In the genomic region with DNA sequence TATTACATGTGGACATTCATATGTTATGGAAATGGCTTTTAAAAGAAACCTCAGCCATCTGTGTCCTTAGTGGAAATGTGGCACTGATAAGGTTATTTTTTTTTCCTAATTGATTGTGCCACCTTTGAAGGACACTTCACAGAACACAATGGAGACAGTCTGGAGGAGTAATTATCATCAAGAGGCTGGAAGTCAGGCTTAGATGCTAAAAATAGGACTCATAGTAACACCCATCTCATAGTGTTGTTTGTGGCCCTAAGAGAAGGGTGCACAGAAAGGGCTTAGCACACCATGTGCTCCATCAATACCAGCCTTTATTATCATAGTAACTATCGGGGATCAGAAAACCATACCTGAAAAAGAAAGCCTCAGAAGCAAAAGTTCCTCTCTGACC, we compare ENCODE assay signal across 32 cellular contexts. TPM values are rescaled to one million over a fixed set of nuclear protein-coding genes. Genes with fewer than 3 reads are reported as not detected.
DNase-seq lines count a peak whose midpoint lies in the region; ATAC-seq, FAIRE-seq and TF ChIP-seq lines count a peak whose summit lies in the region.
"Had no signal": no experiment of that assay in that cellular context is flagged by ENCODE, and none has a peak within 500 bp of the region (broad histone marks: within the 10 kb centered on the region; RNA-seq: fewer than 3 reads in every experiment).

No MANE protein-coding gene starts in this region.

- H3K4me3 Mint-ChIP-seq in astrocyte (ENCODE audit: unreplicated experiment), result no peak overlapping the region
- H3K4me3 Mint-ChIP-seq: activated T-cell treated with anti-CD3 and anti-CD28 coated beads, Interleukin-2, amount 50 U/mL, for 4 hours had no signal

- intact Hi-C loops in Right ventricle myocardium superior (cut with DNase I) (no loop called here), cardiac septum (cut with DNase I) (no loop called here)

- WGBS in suprapubic skin, result 79% methylated on average over 1 of the region's 1 CpG

- no peaks in the 10 kb centered on the region for H4K20me1 ChIP-seq in astrocyte (ENCODE audit: insufficient read depth, low read length)
- H4K20me1 ChIP-seq: BLaER1 treated with 17β-estradiol and CSF1 and Interleukin-3, amounts not matched to agents 10 nM and 100 nM had no signal

- H3K27ac ChIP-seq in astrocyte (ENCODE audit: low read depth, low read length) (no peak overlapping the region), suprapubic skin (no peak overlapping the region)
- H3K27ac ChIP-seq: BLaER1 treated with 17β-estradiol and CSF1 and Interleukin-3, amounts not matched to agents 10 nM and 100 nM; coronary artery; esophagus muscularis mucosa; right lobe of liver; SJSA1; thoracic aorta; uterus had no signal

- no peaks in the 10 kb centered on the region for H3K79me2 ChIP-seq in astrocyte (ENCODE audit: insufficient read depth, low read length)

- no peaks in the 10 kb centered on the region for H3K27me3 ChIP-seq in astrocyte (ENCODE audit: insufficient read depth, low read length)
- H3K27me3 ChIP-seq in suprapubic skin, result no peaks in the 10 kb centered on the region
- H3K27me3 ChIP-seq: BLaER1 treated with 17β-estradiol and CSF1 and Interleukin-3, amounts not matched to agents 10 nM and 100 nM; esophagus muscularis mucosa; right lobe of liver; SJSA1; uterus had no signal

- H3K27ac Mint-ChIP-seq in astrocyte (ENCODE audit: unreplicated experiment), result no peak overlapping the region

- TF ChIP-seq CTCF in astrocyte (IDR thresholded peaks at IDR 0.05; ENCODE audit: insufficient read depth, low read depth, low read length) (no peak), suprapubic skin (IDR thresholded peaks at IDR 0.05) (no peak)

- H3K9me3 Mint-ChIP-seq in astrocyte (ENCODE audit: unreplicated experiment), result no peaks in the 10 kb centered on the region
- H3K9me3 Mint-ChIP-seq: activated T-cell treated with anti-CD3 and anti-CD28 coated beads, Interleukin-2, amount 50 U/mL, for 4 hours had no signal

- H3K36me3 Mint-ChIP-seq in astrocyte (ENCODE audit: low read depth, unreplicated experiment), result peaks cover 21% of the 10 kb centered on the region

- no peaks in the 10 kb centered on the region for H3K9me3 ChIP-seq in astrocyte (ENCODE audit: insufficient read depth, low read depth, low read length)
- no peaks in the 10 kb centered on the region for H3K9me3 ChIP-seq in suprapubic skin
- H3K9me3 ChIP-seq: BLaER1 treated with 17β-estradiol and CSF1 and Interleukin-3, amounts not matched to agents 10 nM and 100 nM; esophagus muscularis mucosa; mucosa of descending colon; right lobe of liver; SJSA1; thoracic aorta; uterus had no signal

- no peak for TF ChIP-seq EP300 in suprapubic skin (IDR thresholded peaks at IDR 0.05)

- peaks cover 2% of the 10 kb centered on the region for H3K36me3 ChIP-seq in astrocyte (ENCODE audit: insufficient read depth, low read length)
- peaks cover 12% of the 10 kb centered on the region for H3K36me3 ChIP-seq in suprapubic skin
- H3K36me3 ChIP-seq: right lobe of liver, thoracic aorta, uterus had no signal

- TF ChIP-seq POLR2A in suprapubic skin (IDR thresholded peaks at IDR 0.05), result no peak

- DNase-seq in Right ventricle myocardium superior, result no peak
- DNase-seq in cardiac septum (ENCODE audit: low spot score), result no peak
- peak; percentile 28 for DNase-seq in NCI-H2107 (lab: John Stamatoyannopoulos, UW)
- DNase-seq in astrocyte (ENCODE audit: low read depth), result no peak
- no peak for DNase-seq in globus pallidus (ENCODE audit: low spot score)
- no peak for DNase-seq in suprapubic skin (ENCODE audit: low spot score in 2 of 2)
- DNase-seq: activated CD4-positive, CD25-positive, alpha-beta regulatory T cell treated with anti-CD3 and anti-CD28 coated beads, Interleukin-2, amount 50 U/mL, for 72 hours; activated naive CD4-positive, alpha-beta T cell; activated T-cell treated with anti-CD3 and anti-CD28 coated beads, Interleukin-2, amount 50 U/mL, for 4 hours; Calu3; H7; mucosa of descending colon; NCI-H146; right lobe of liver; stimulated activated CD4-positive, alpha-beta T cell treated with anti-CD3 and anti-CD28 coated beads, Interleukin-12 subunit alpha, Interleukin-12 subunit beta, amount 100 ng/mL, for 4 hours; stimulated activated CD4-positive, alpha-beta T cell treated with anti-CD3 and anti-CD28 coated beads, Interleukin-4, amount 100 ng/mL, for 4 hours; stimulated activated naive CD4-positive, alpha-beta T cell; T-helper 1 cell; uterus had no signal

- no peak overlapping the region for H3K4me2 ChIP-seq in astrocyte (ENCODE audit: low read length)
- H3K4me2 ChIP-seq: BLaER1 treated with 17β-estradiol and CSF1 and Interleukin-3, amounts not matched to agents 10 nM and 100 nM had no signal

- no peak overlapping the region for H3K4me3 ChIP-seq in astrocyte (ENCODE audit: insufficient read depth, low read depth, low read length)
- no peak overlapping the region for H3K4me3 ChIP-seq in suprapubic skin
- H3K4me3 ChIP-seq: BLaER1 treated with 17β-estradiol and CSF1 and Interleukin-3, amounts not matched to agents 10 nM and 100 nM; coronary artery; esophagus muscularis mucosa; mucosa of descending colon; right lobe of liver; SJSA1; thoracic aorta; uterus had no signal

- peak; percentile 5 for FAIRE-seq in astrocyte (lab: Jason Lieb, UNC)
- FAIRE-seq: bronchial epithelial cell, frontal cortex, GM12892, islet of Langerhans, RCC 7860, TTC549 had no signal

- H3K4me1 ChIP-seq in astrocyte (ENCODE audit: insufficient read depth, low read length), result no peaks in the 10 kb centered on the region
- H3K4me1 ChIP-seq in suprapubic skin, result no peaks in the 10 kb centered on the region
- H3K4me1 ChIP-seq: BLaER1 treated with 17β-estradiol and CSF1 and Interleukin-3, amounts not matched to agents 10 nM and 100 nM; right lobe of liver; SJSA1; uterus had no signal

- peaks cover 9% of the 10 kb centered on the region for H3K4me1 Mint-ChIP-seq in astrocyte (ENCODE audit: low read depth, unreplicated experiment)

- no peak overlapping the region for H3K9ac ChIP-seq in astrocyte (ENCODE audit: low read length)
- H3K9ac ChIP-seq: BLaER1 treated with 17β-estradiol and CSF1 and Interleukin-3, amounts not matched to agents 10 nM and 100 nM had no signal

- no peaks in the 10 kb centered on the region for H3K27me3 Mint-ChIP-seq in astrocyte (ENCODE audit: low read depth, unreplicated experiment)

- no peak overlapping the region for H2AFZ ChIP-seq in astrocyte (ENCODE audit: low read depth, low read length)

- ATAC-seq in Right ventricle myocardium superior (ENCODE audit: poor library complexity) (peak; percentile 83), GM18870 (IDR thresholded peaks at IDR 0.05; ENCODE audit: unreplicated experiment) (no peak), HG02588 (IDR thresholded peaks at IDR 0.05; ENCODE audit: unreplicated experiment) (no peak)
- ATAC-seq: activated T-cell treated with anti-CD3 and anti-CD28 coated beads, Interleukin-2, amount 50 U/mL, for 4 hours; right lobe of liver had no signal

RNA-seq across cellular contexts. Expression of gene NIPAL3, which starts 11.9 kb away (rescaled TPM):
- total RNA-seq in Right ventricle myocardium superior (31.8 TPM), cardiac septum (21.3 TPM), astrocyte (45.1 and 47.2 TPM in 2 replicates), suprapubic skin (10 to 100 TPM; 42.4 to 75.4 (median 64.6) TPM)

RNA-seq across cellular contexts. Expression of gene STPG1, which starts 13.9 kb away (rescaled TPM):
- 5.6 TPM for total RNA-seq in Right ventricle myocardium superior
- 5.2 TPM for total RNA-seq in cardiac septum
- total RNA-seq in astrocyte, result 9.2 and 9.5 TPM in 2 replicates
- 1 to 10 TPM; 7.2 to 8.5 (median 7.8) TPM for total RNA-seq in suprapubic skin
